Comparison of ENCODE assay signal across 39 cellular contexts in the genomic region with DNA sequence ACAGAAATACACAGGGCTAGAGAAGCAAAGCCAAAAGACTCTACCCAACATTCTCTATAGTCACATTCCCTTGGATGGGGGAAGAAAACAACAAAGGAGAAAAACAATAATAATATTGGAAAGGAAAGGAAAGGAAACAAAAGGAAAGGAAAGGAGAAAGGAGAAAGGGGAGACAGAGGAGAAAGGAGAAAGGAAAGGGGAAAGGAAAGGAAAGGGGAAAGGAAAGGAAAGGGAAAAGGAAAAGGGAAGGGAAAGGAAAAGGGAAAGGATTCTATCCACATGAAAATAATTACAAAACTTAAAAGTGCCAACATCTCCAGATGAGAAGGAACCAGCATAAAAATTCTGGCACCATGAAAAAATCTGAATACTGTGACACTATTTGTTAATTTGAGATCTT. TPM values are rescaled to one million over a fixed set of nuclear protein-coding genes. Genes with fewer than 3 reads are reported as not detected.
"Had no signal": no experiment of that assay in that cellular context is flagged by ENCODE, and none has a peak within 500 bp of the region (broad histone marks: within the 10 kb centered on the region; RNA-seq: fewer than 3 reads in every experiment).

No MANE protein-coding gene starts in this region.

- DNase-seq: activated B cell treated with CpG ODN at 0.5 μM for 24 hours; activated CD4-positive, alpha-beta memory T cell treated with anti-CD3 and anti-CD28 coated beads for 36 hours; activated CD4-positive, alpha-beta T cell treated with anti-CD3 and anti-CD28 coated beads for 4 hours; activated CD4-positive, alpha-beta T cell treated with anti-CD3 and anti-CD28 coated beads, Interleukin-2, amount 10 ng/mL, durations not matched to agents 24 days and 14 days; activated CD4-positive, alpha-beta T cell treated with anti-CD3 and anti-CD28 coated beads, Interleukin-2, amount 50 U/mL, for 1 hour; activated CD4-positive, alpha-beta T cell treated with anti-CD3 and anti-CD28 coated beads, Interleukin-2, amount 50 U/mL, for 4 hours; activated CD4-positive, CD25-positive, alpha-beta regulatory T cell treated with anti-CD3 and anti-CD28 coated beads, Interleukin-2, amount 50 U/mL, for 72 hours; activated CD8-positive, alpha-beta memory T cell treated with anti-CD3 and anti-CD28 coated beads, Interleukin-2, amount 50 U/mL, for 4 hours; activated CD8-positive, alpha-beta T cell treated with anti-CD3 and anti-CD28 coated beads for 36 hours; activated effector memory CD4-positive, alpha-beta T cell treated with anti-CD3 and anti-CD28 coated beads, Interleukin-2, amount 50 U/mL, for 16 hours; activated gamma-delta T cell treated with Interleukin-2 at 50 U/mL for 16 hours; activated naive CD4-positive, alpha-beta T cell; activated naive CD4-positive, alpha-beta T cell treated with anti-CD3 and anti-CD28 coated beads for 36 hours; activated naive CD4-positive, alpha-beta T cell treated with anti-CD3 and anti-CD28 coated beads, Interleukin-2, amount 50 U/mL, for 16 hours; activated naive CD8-positive, alpha-beta T cell treated with anti-CD3 and anti-CD28 coated beads for 36 hours; activated T-cell treated with anti-CD3 and anti-CD28 coated beads for 4 hours; activated T-cell treated with anti-CD3 and anti-CD28 coated beads, Interleukin-2, amount 50 U/mL, for 1 hour; activated T-cell treated with anti-CD3 and anti-CD28 coated beads, Interleukin-2, amount 50 U/mL, for 4 hours; activated T-cell treated with anti-CD3 and anti-CD28 coated beads, Interleukin-2, amount 50 U/mL, for 72 hours; adrenal gland; amniotic stem cell; anterior cingulate cortex; caudate nucleus; cerebellar nuclear complex; T-helper 1 cell; T-helper 2 cell; T-helper 9 cell; WERI-Rb-1 had no signal

- H3K36me3 ChIP-seq: adrenal gland, ascending aorta, cardiac muscle cell, WERI-Rb-1 had no signal

- H3K4me1 ChIP-seq: adrenal gland, ascending aorta had no signal

- H3K9me3 ChIP-seq: adrenal gland, ascending aorta had no signal

- H3K4me3 Mint-ChIP-seq: activated B cell treated with CpG ODN at 0.5 μM for 24 hours; activated CD4-positive, alpha-beta memory T cell treated with anti-CD3 and anti-CD28 coated beads for 36 hours; activated CD4-positive, alpha-beta T cell treated with anti-CD3 and anti-CD28 coated beads, Interleukin-2, amount 10 ng/mL, durations not matched to agents 24 days and 14 days; activated CD8-positive, alpha-beta T cell treated with anti-CD3 and anti-CD28 coated beads for 36 hours; activated naive CD4-positive, alpha-beta T cell treated with anti-CD3 and anti-CD28 coated beads for 36 hours; activated naive CD8-positive, alpha-beta T cell treated with anti-CD3 and anti-CD28 coated beads for 36 hours; activated T-cell treated with anti-CD3 and anti-CD28 coated beads, Interleukin-2, amount 50 U/mL, for 4 hours; activated T-cell treated with anti-CD3 and anti-CD28 coated beads, Interleukin-2, amount 50 U/mL, for 72 hours; activated T-helper 1 cell treated with anti-CD3 and anti-CD28 coated beads, Interleukin-12 subunit alpha, Interleukin-12 subunit beta, Interleukin-2, Interleukin-4 antibody, amounts not matched to agents 30 ng/mL and 10 ng/mL and 1 ng/mL, durations not matched to agents 14 hours and 24 hours and 36 hours; activated T-helper 17 cell treated with anti-CD3 and anti-CD28 coated beads, Interleukin-2, amount 50 U/mL, for 72 hours; brain; central memory CD8-positive, alpha-beta T cell; T-helper 1 cell treated with Interleukin-12 subunit alpha and Interleukin-12 subunit beta and Interleukin-4 antibody, amounts not matched to agents 30 μg/mL and 1 μg/mL, for 36 hours; T-helper 2 cell treated with Interferon-gamma antibody and Interleukin-4, amounts not matched to agents 5 μg/mL and 100 μg/mL, for 36 hours had no signal

- H3K27ac Mint-ChIP-seq: activated B cell treated with CpG ODN at 0.5 μM for 24 hours; activated CD4-positive, alpha-beta memory T cell treated with anti-CD3 and anti-CD28 coated beads for 36 hours; activated CD4-positive, alpha-beta T cell treated with anti-CD3 and anti-CD28 coated beads, Interleukin-2, amount 10 ng/mL, durations not matched to agents 24 days and 14 days; activated CD8-positive, alpha-beta T cell treated with anti-CD3 and anti-CD28 coated beads for 36 hours; activated naive CD4-positive, alpha-beta T cell treated with anti-CD3 and anti-CD28 coated beads for 36 hours; activated naive CD4-positive, alpha-beta T cell treated with anti-CD3 and anti-CD28 coated beads, Interleukin-2, amount 50 U/mL, for 72 hours; activated naive CD8-positive, alpha-beta T cell treated with anti-CD3 and anti-CD28 coated beads for 36 hours; activated T-cell treated with anti-CD3 and anti-CD28 coated beads, Interleukin-2, amount 50 U/mL, for 72 hours; activated T-helper 1 cell treated with anti-CD3 and anti-CD28 coated beads, Interleukin-12 subunit alpha, Interleukin-12 subunit beta, Interleukin-2, Interleukin-4 antibody, amounts not matched to agents 30 ng/mL and 10 ng/mL and 1 ng/mL, durations not matched to agents 14 hours and 24 hours and 36 hours; activated T-helper 17 cell treated with anti-CD3 and anti-CD28 coated beads, Interleukin-2, amount 50 U/mL, for 72 hours; brain; T-helper 1 cell treated with Interleukin-12 subunit alpha and Interleukin-12 subunit beta and Interleukin-4 antibody, amounts not matched to agents 30 μg/mL and 1 μg/mL, for 36 hours; T-helper 2 cell treated with Interferon-gamma antibody and Interleukin-4, amounts not matched to agents 5 μg/mL and 100 μg/mL, for 36 hours had no signal

- H3K36me3 Mint-ChIP-seq: activated naive CD8-positive, alpha-beta T cell treated with anti-CD3 and anti-CD28 coated beads for 36 hours had no signal

- H3K27me3 ChIP-seq: adrenal gland, ascending aorta, cardiac muscle cell had no signal

- FAIRE-seq: bronchial epithelial cell, TTC549 had no signal

- ATAC-seq: activated CD8-positive, alpha-beta T cell treated with anti-CD3 and anti-CD28 coated beads for 36 hours; activated naive CD4-positive, alpha-beta T cell treated with anti-CD3 and anti-CD28 coated beads, Interleukin-2, amount 50 U/mL, for 72 hours; activated T-cell treated with anti-CD3 and anti-CD28 coated beads, Interleukin-2, amount 50 U/mL, for 4 hours; activated T-cell treated with anti-CD3 and anti-CD28 coated beads, Interleukin-2, amount 50 U/mL, for 72 hours; activated T-helper 17 cell treated with anti-CD3 and anti-CD28 coated beads, Interleukin-2, amount 50 U/mL, for 72 hours had no signal

- H3K27ac ChIP-seq: adrenal gland, ascending aorta, cardiac muscle cell, WERI-Rb-1 had no signal

- H3K4me1 Mint-ChIP-seq: activated B cell treated with CpG ODN at 0.5 μM for 24 hours; activated CD4-positive, alpha-beta T cell treated with anti-CD3 and anti-CD28 coated beads, Interleukin-2, amount 10 ng/mL, durations not matched to agents 24 days and 14 days; activated naive CD8-positive, alpha-beta T cell treated with anti-CD3 and anti-CD28 coated beads for 36 hours; activated T-helper 17 cell treated with anti-CD3 and anti-CD28 coated beads, Interleukin-2, amount 50 U/mL, for 72 hours; central memory CD8-positive, alpha-beta T cell had no signal

- H3K4me3 ChIP-seq: adrenal gland, ascending aorta, cardiac muscle cell had no signal

RNA-seq across cellular contexts. Expression of a gene that starts 54.1 kb away (rescaled TPM):
- total RNA-seq: activated T-helper 17 cell treated with anti-CD3 and anti-CD28 coated beads, Interleukin-2, amount 50 U/mL, for 72 hours; bronchial epithelial cell had no signal
